8 cellular contexts compared by ENCODE assay signal in genomic region chr16:3150346-3151218, GRCh38. TPM values are rescaled to one million over a fixed set of nuclear protein-coding genes. Genes with fewer than 3 reads are reported as not detected.
DNase-seq lines count a peak whose midpoint lies in the region; ATAC-seq, FAIRE-seq and TF ChIP-seq lines count a peak whose summit lies in the region.

No MANE protein-coding gene starts in this region.

- H3K9me3 ChIP-seq in pancreas, result no peaks in the 10 kb centered on the region
- no peaks in the 10 kb centered on the region for H3K9me3 ChIP-seq in thyroid gland

- no peaks in the 10 kb centered on the region for H3K36me3 Mint-ChIP-seq in activated naive CD8-positive, alpha-beta T cell

- H3K27ac ChIP-seq in pancreas (peak overlapping the region; percentile 80 to 90 (median 87)), thyroid gland (peak overlapping the region; percentile 80 to 88 (median 84))

- peaks cover 2% of the 10 kb centered on the region for H3K27me3 Mint-ChIP-seq in activated naive CD8-positive, alpha-beta T cell

- peak overlapping the region; percentile 38 to 70 (median 42) for H3K4me3 ChIP-seq in pancreas
- H3K4me3 ChIP-seq in thyroid gland (replicated peaks in 1 of 3), result peak overlapping the region; percentile 30 to 69 (median 62)

- DNase-seq in GM10248 (ENCODE audit: extremely low spot score) (peak; percentile 97), NCI-H1092 treated with DMSO at 0.1 percent for 48 hours (lab: John Stamatoyannopoulos, UW) (peak; percentile 94), SKM-1 (lab: John Stamatoyannopoulos, UW; ENCODE audit: unreplicated experiment) (peak; percentile 91), Right ventricle myocardium inferior (ENCODE audit: missing footprints) (peak; percentile 96), pancreas (peak; percentile 93 to 99 (median 98)), thyroid gland (peak; percentile 96)

- H3K27me3 ChIP-seq in pancreas (no peaks in the 10 kb centered on the region), thyroid gland (no peaks in the 10 kb centered on the region)

- no peak for FAIRE-seq in pancreas (lab: Jason Lieb, UNC)

- no peaks in the 10 kb centered on the region for H3K9me3 Mint-ChIP-seq in activated naive CD8-positive, alpha-beta T cell (ENCODE audit: low read depth)

- TF ChIP-seq CTCF in GM10248 (IDR thresholded peaks at IDR 0.05; ENCODE audit: control extremely low read depth, extremely low read depth, low read depth, missing control alignments) (no peak), pancreas (IDR thresholded peaks at IDR 0.05) (no peak), thyroid gland (IDR thresholded peaks at IDR 0.05) (no peak)

- H3K4me3 Mint-ChIP-seq in activated naive CD8-positive, alpha-beta T cell, result peak overlapping the region; percentile 87

- ATAC-seq in HG02623 (IDR thresholded peaks at IDR 0.05; ENCODE audit: unreplicated experiment), result peak; percentile 68
- peak; percentile 94 for ATAC-seq in Right ventricle myocardium inferior
- peak; percentile 89 to 94 (median 91) for ATAC-seq in pancreas

- TF ChIP-seq POLR2A in thyroid gland (IDR thresholded peaks at IDR 0.05), result peak in 1 of 2 donors; percentile 17

- POLR2A ChIA-PET in GM10248 (lab: Yijun Ruan, JAX), result interaction anchor here (0.5 to 1.1 kb wide), 7 partner anchors 10 to 362 kb away, joined by 3 to 8 read pairs (median 3); partner anchors contain the start of genes NAA60, ZNF213 and ZNF597

- H3K27ac Mint-ChIP-seq in activated naive CD8-positive, alpha-beta T cell, result peak overlapping the region; percentile 83

- CTCF ChIA-PET in GM10248 (lab: Yijun Ruan, JAX), result interaction anchor here (0.6 to 11.2 kb wide), 17 partner anchors 10 to 693 kb away, joined by 3 to 189 read pairs (median 4); partner anchors contain the start of gene ZNF213

- WGBS in pancreas, 2 donors, result 1% methylated on average over 60 to 62 of the region's 62 CpGs
- WGBS in thyroid gland, 2 donors, result 2 to 3% methylated on average over 33 to 46 of the region's 62 CpGs

- H3K36me3 ChIP-seq in pancreas (no peaks in the 10 kb centered on the region), thyroid gland (no peaks in the 10 kb centered on the region)

- H3K4me1 ChIP-seq in pancreas (peaks cover 0 to 9% (median 0%) of the 10 kb centered on the region in 3 donors), thyroid gland (peaks cover 15 to 16% of the 10 kb centered on the region in 2 donors)

- H3K4me1 Mint-ChIP-seq in activated naive CD8-positive, alpha-beta T cell (ENCODE audit: low read depth), result peaks cover 19% of the 10 kb centered on the region

- intact Hi-C loops in Right ventricle myocardium inferior (cut with DNase I) (loop anchor here (2.0 kb wide), 1 partner anchor 16 kb away; the partner anchor contains the start of gene ZNF213), pancreas (cut with DNase I) (no loop called here), thyroid gland (cut with DNase I) (no loop called here)

RNA-seq across cellular contexts. Expression of gene ZNF213, which starts 15.8 kb away (rescaled TPM):
- total RNA-seq in Right ventricle myocardium inferior, result 6.2 TPM
- total RNA-seq in pancreas, result 1 to 10 TPM; 5.0 to 8.8 (median 6.7) TPM
- polyA plus RNA-seq in pancreas, result 1 to 10 TPM; 5.8 to 7.5 TPM
- total RNA-seq in thyroid gland, result 10 to 100 TPM in 1 of 4 donors, 1 to 10 TPM in 3; 5.2 to 10.2 (median 8.7) TPM

RNA-seq across cellular contexts. Expression of gene OR1F1, which starts 37.4 kb away (rescaled TPM):
- total RNA-seq in Right ventricle myocardium inferior (not detected), pancreas (not detected), thyroid gland (not detected)
- not detected for polyA plus RNA-seq in pancreas

RNA-seq across cellular contexts. Expression of gene ZNF205, which starts 38.2 kb away (rescaled TPM):
- total RNA-seq in Right ventricle myocardium inferior, result 7.4 TPM
- 1 to 10 TPM; 6.5 to 10.0 (median 8.0) TPM for total RNA-seq in pancreas
- 10 to 100 TPM; 22.4 to 43.3 TPM for polyA plus RNA-seq in pancreas
- total RNA-seq in thyroid gland, result 10 to 100 TPM; 18.5 to 28.9 (median 19.6) TPM

RNA-seq across cellular contexts. Expression of gene ZSCAN10, which starts 51.5 kb away (rescaled TPM):
- total RNA-seq in Right ventricle myocardium inferior (not detected), pancreas (under 1 TPM in 1 of 6 donors, not detected in 5; 0.35 TPM), thyroid gland (not detected)
- not detected for polyA plus RNA-seq in pancreas

Comparison
In these comparisons a context has a peak if more than half of its experiments do, and no peak if none do; other contexts are left out.
1. Peak in every context shown above with its lines: DNase-seq, ATAC-seq, H3K4me3 ChIP-seq and H3K27ac ChIP-seq.